12 cellular contexts compared by ENCODE assay signal in the genomic region with DNA sequence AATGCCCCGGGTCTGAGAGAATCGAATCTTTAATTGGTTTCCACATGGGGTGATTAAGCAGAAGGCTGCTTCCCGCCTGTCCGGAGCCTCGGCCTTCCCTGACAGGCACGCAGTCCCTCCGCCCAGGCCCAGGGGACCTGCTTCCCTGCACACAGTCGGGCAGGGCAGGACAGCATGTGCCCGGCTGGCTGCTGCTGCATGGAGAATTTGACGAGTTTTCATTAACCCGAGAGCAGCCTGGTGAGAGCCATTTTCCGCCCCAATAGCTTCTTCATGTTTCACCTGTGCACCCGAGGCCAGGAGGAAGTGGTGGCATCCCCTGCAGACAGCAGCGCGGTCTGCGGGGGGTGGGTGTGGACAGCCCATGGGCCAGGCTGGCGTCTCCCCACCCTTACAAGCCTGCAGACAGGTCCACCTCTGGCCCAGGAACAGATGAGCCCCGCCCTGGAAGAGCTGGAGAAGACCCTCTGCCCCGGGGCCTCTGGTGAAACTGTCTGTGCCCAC.
A peak's percentile ranks its signal among the peaks of the same experiment; 100 is the strongest.
DNase-seq lines count a peak whose midpoint lies in the region; ATAC-seq lines count a peak whose summit lies in the region.
"Had no signal": no experiment of that assay in that cellular context is flagged by ENCODE, and none has a peak within 500 bp of the region (broad histone marks: within the 10 kb centered on the region; RNA-seq: fewer than 3 reads in every experiment).

No MANE protein-coding gene starts in this region.

- H3K27me3 Mint-ChIP-seq in activated CD8-positive, alpha-beta T cell treated with anti-CD3 and anti-CD28 coated beads, Interleukin-2, amount 10 ng/mL, durations not matched to agents 7 days and 5 days (ENCODE audit: low read depth), result no peaks in the 10 kb centered on the region

- CTCF ChIA-PET in activated CD8-positive, alpha-beta T cell treated with anti-CD3 and anti-CD28 coated beads, Interleukin-2, amount 10 ng/mL, durations not matched to agents 7 days and 5 days (lab: Charles Lee), result no interaction called here

- no peak for DNase-seq in activated naive CD4-positive, alpha-beta T cell treated with anti-CD3 and anti-CD28 coated beads, Interleukin-2, amount 50 U/mL, for 72 hours (ENCODE audit: low spot score in 2 of 2)
- no peak for DNase-seq in activated naive CD4-positive, alpha-beta T cell treated with anti-CD3 and anti-CD28 coated beads, Interleukin-2, amount 50 U/mL, for 16 hours
- no peak for DNase-seq in activated CD8-positive, alpha-beta T cell treated with anti-CD3 and anti-CD28 coated beads, Interleukin-2, amount 10 ng/mL, durations not matched to agents 7 days and 5 days
- peak in 1 of 2 donors; percentile 63 for DNase-seq in stimulated activated effector memory CD8-positive, alpha-beta T cell treated with anti-CD3 and anti-CD28 coated beads, Interleukin-12 subunit alpha, Interleukin-12 subunit beta, amount 100 ng/mL, for 72 hours (ENCODE audit: low spot score in 2 of 2)
- no peak for DNase-seq in T-helper 9 cell
- no peak for DNase-seq in KG1 (lab: John Stamatoyannopoulos, UW)
- no peak for DNase-seq in NCI-H748 (lab: John Stamatoyannopoulos, UW; ENCODE audit: unreplicated experiment)
- DNase-seq: central memory CD4-positive, alpha-beta T cell; effector memory CD4-positive, alpha-beta T cell; hypothalamus; NCI-H1694 treated with DMSO at 0.1 percent for 48 hours had no signal

- ATAC-seq in activated naive CD4-positive, alpha-beta T cell treated with anti-CD3 and anti-CD28 coated beads, Interleukin-2, amount 50 U/mL, for 72 hours, result peak in 1 of 2 donors; percentile 18
- peak; percentile 32 for ATAC-seq in GM21717 (IDR thresholded peaks at IDR 0.05; ENCODE audit: unreplicated experiment)
- ATAC-seq in activated CD8-positive, alpha-beta T cell treated with anti-CD3 and anti-CD28 coated beads, Interleukin-2, amount 10 ng/mL, durations not matched to agents 7 days and 5 days, result no peak
- peak; percentile 48 for ATAC-seq in stimulated activated effector memory CD8-positive, alpha-beta T cell treated with anti-CD3 and anti-CD28 coated beads, Interleukin-12 subunit alpha, Interleukin-12 subunit beta, amount 100 ng/mL, for 72 hours

- H3K9me3 Mint-ChIP-seq in activated naive CD4-positive, alpha-beta T cell treated with anti-CD3 and anti-CD28 coated beads, Interleukin-2, amount 50 U/mL, for 72 hours, result no peaks in the 10 kb centered on the region
- H3K9me3 Mint-ChIP-seq in activated CD8-positive, alpha-beta T cell treated with anti-CD3 and anti-CD28 coated beads, Interleukin-2, amount 10 ng/mL, durations not matched to agents 7 days and 5 days (ENCODE audit: insufficient read depth), result no peaks in the 10 kb centered on the region
- H3K9me3 Mint-ChIP-seq in stimulated activated effector memory CD8-positive, alpha-beta T cell treated with anti-CD3 and anti-CD28 coated beads, Interleukin-12 subunit alpha, Interleukin-12 subunit beta, amount 100 ng/mL, for 72 hours, result no peaks in the 10 kb centered on the region

- H3K4me1 Mint-ChIP-seq in activated CD8-positive, alpha-beta T cell treated with anti-CD3 and anti-CD28 coated beads, Interleukin-2, amount 10 ng/mL, durations not matched to agents 7 days and 5 days (ENCODE audit: low read depth), result peaks cover 44% of the 10 kb centered on the region
- H3K4me1 Mint-ChIP-seq in stimulated activated effector memory CD8-positive, alpha-beta T cell treated with anti-CD3 and anti-CD28 coated beads, Interleukin-12 subunit alpha, Interleukin-12 subunit beta, amount 100 ng/mL, for 72 hours, result peaks cover 54% of the 10 kb centered on the region

- no peak overlapping the region for H3K4me3 Mint-ChIP-seq in activated CD8-positive, alpha-beta T cell treated with anti-CD3 and anti-CD28 coated beads, Interleukin-2, amount 10 ng/mL, durations not matched to agents 7 days and 5 days
- peak overlapping the region; percentile 39 for H3K4me3 Mint-ChIP-seq in stimulated activated effector memory CD8-positive, alpha-beta T cell treated with anti-CD3 and anti-CD28 coated beads, Interleukin-12 subunit alpha, Interleukin-12 subunit beta, amount 100 ng/mL, for 72 hours

- H3K36me3 Mint-ChIP-seq in activated naive CD4-positive, alpha-beta T cell treated with anti-CD3 and anti-CD28 coated beads, Interleukin-2, amount 50 U/mL, for 72 hours, result peaks cover 6 to 13% of the 10 kb centered on the region in 2 donors
- H3K36me3 Mint-ChIP-seq in activated CD8-positive, alpha-beta T cell treated with anti-CD3 and anti-CD28 coated beads, Interleukin-2, amount 10 ng/mL, durations not matched to agents 7 days and 5 days (ENCODE audit: low read depth), result peaks cover 33% of the 10 kb centered on the region
- peaks cover 56% of the 10 kb centered on the region for H3K36me3 Mint-ChIP-seq in stimulated activated effector memory CD8-positive, alpha-beta T cell treated with anti-CD3 and anti-CD28 coated beads, Interleukin-12 subunit alpha, Interleukin-12 subunit beta, amount 100 ng/mL, for 72 hours

- POLR2A ChIA-PET in activated CD8-positive, alpha-beta T cell treated with anti-CD3 and anti-CD28 coated beads, Interleukin-2, amount 10 ng/mL, durations not matched to agents 7 days and 5 days (lab: Charles Lee), result no interaction called here

- H3K27ac Mint-ChIP-seq in activated naive CD4-positive, alpha-beta T cell treated with anti-CD3 and anti-CD28 coated beads, Interleukin-2, amount 50 U/mL, for 72 hours, result peak overlapping the region; percentile 64 to 96
- peak overlapping the region; percentile 25 for H3K27ac Mint-ChIP-seq in activated CD8-positive, alpha-beta T cell treated with anti-CD3 and anti-CD28 coated beads, Interleukin-2, amount 10 ng/mL, durations not matched to agents 7 days and 5 days
- peak overlapping the region; percentile 80 for H3K27ac Mint-ChIP-seq in stimulated activated effector memory CD8-positive, alpha-beta T cell treated with anti-CD3 and anti-CD28 coated beads, Interleukin-12 subunit alpha, Interleukin-12 subunit beta, amount 100 ng/mL, for 72 hours

Comparison
In these comparisons a context has a peak if more than half of its experiments do, and no peak if none do; other contexts are left out.
1. H3K27ac Mint-ChIP-seq: peak in every context shown above with its lines; median percentile 80 in activated naive CD4-positive, alpha-beta T cell treated with anti-CD3 and anti-CD28 coated beads, Interleukin-2, amount 50 U/mL, for 72 hours; 80 in stimulated activated effector memory CD8-positive, alpha-beta T cell treated with anti-CD3 and anti-CD28 coated beads, Interleukin-12 subunit alpha, Interleukin-12 subunit beta, amount 100 ng/mL, for 72 hours; 25 in activated CD8-positive, alpha-beta T cell treated with anti-CD3 and anti-CD28 coated beads, Interleukin-2, amount 10 ng/mL, durations not matched to agents 7 days and 5 days.